ENCODE assay signal across 1 cellular context in genomic region chrX:23884427-23885024, GRCh38.
A peak's percentile ranks its signal among the peaks of the same experiment; 100 is the strongest.
TF ChIP-seq lines count a peak whose summit lies in the region.

No MANE protein-coding gene starts in this region.

TF ChIP-seq in K562, 482 proteins besides CTCF, POLR2A, EP300 and RAD21 (continued from another document and continues in another):
- TF ChIP-seq ZBTB33 (CRISPR knock-in tag; IDR thresholded peaks at IDR 0.05), result no peak
- no peak for TF ChIP-seq HMGN3 (IDR thresholded peaks at IDR 0.05; ENCODE audit: borderline replicate concordance, extremely low read depth, insufficient read length, low read depth, low read length)
- no peak for TF ChIP-seq MYBL2 (IDR thresholded peaks at IDR 0.05; ENCODE audit: low read depth)
- no peak for TF ChIP-seq MYBL2 (CRISPR knock-in tag; IDR thresholded peaks at IDR 0.05; ENCODE audit: borderline replicate concordance)
- no peak for TF ChIP-seq ZNF124 (CRISPR knock-in tag; IDR thresholded peaks at IDR 0.05)
- TF ChIP-seq SP1 (CRISPR knock-in tag; IDR thresholded peaks at IDR 0.05), result no peak
- no peak for TF ChIP-seq BRF2 (IDR thresholded peaks at IDR 0.05; ENCODE audit: borderline replicate concordance, insufficient read depth, insufficient read length)
- TF ChIP-seq ZNF165 (CRISPR knock-in tag; IDR thresholded peaks at IDR 0.05; ENCODE audit: borderline replicate concordance), result no peak
- peak; percentile 70 for TF ChIP-seq ESRRA (IDR thresholded peaks at IDR 0.05; ENCODE audit: borderline replicate concordance, low read depth)
- TF ChIP-seq RBM17 (IDR thresholded peaks at IDR 0.05; ENCODE audit: borderline replicate concordance, low read depth, low read length), result no peak
- TF ChIP-seq NFXL1 (CRISPR knock-in tag; IDR thresholded peaks at IDR 0.05), result no peak
- no peak for TF ChIP-seq MYC (IDR thresholded peaks at IDR 0.05; ENCODE audit: low read depth, low read length)
- no peak for TF ChIP-seq MYC (CRISPR knock-in tag; IDR thresholded peaks at IDR 0.05; ENCODE audit: borderline replicate concordance, low read depth)
- no peak for TF ChIP-seq STAT6 (CRISPR knock-in tag; IDR thresholded peaks at IDR 0.05)
- TF ChIP-seq ZNF79 (CRISPR knock-in tag; IDR thresholded peaks at IDR 0.05; ENCODE audit: low read depth), result no peak
- no peak for TF ChIP-seq ZNF24 (IDR thresholded peaks at IDR 0.05)
- no peak for TF ChIP-seq MIER1 (IDR thresholded peaks at IDR 0.05; ENCODE audit: low read depth)
- TF ChIP-seq NFE2 (IDR thresholded peaks at IDR 0.05; ENCODE audit: low read depth), result peak; percentile 92
- peak in 1 of 3 experiments; percentile 49; a peak in 2 of 6 replicates for TF ChIP-seq ZBTB11 (CRISPR knock-in tag; IDR thresholded peaks at IDR 0.05)
- no peak for TF ChIP-seq BDP1 (IDR thresholded peaks at IDR 0.05; ENCODE audit: insufficient read depth, insufficient read length)
- TF ChIP-seq HSF4 (CRISPR knock-in tag; IDR thresholded peaks at IDR 0.05; ENCODE audit: borderline replicate concordance), result no peak
- TF ChIP-seq ZNF408 (CRISPR knock-in tag; IDR thresholded peaks at IDR 0.05; ENCODE audit: low read depth), result no peak
- TF ChIP-seq HNRNPK (IDR thresholded peaks at IDR 0.05; ENCODE audit: low read depth, low read length, poor library complexity, severe bottlenecking), result no peak
- no peak for TF ChIP-seq ELK3 (CRISPR knock-in tag; IDR thresholded peaks at IDR 0.05)
- peak; percentile 83 for TF ChIP-seq MAFF (IDR thresholded peaks at IDR 0.05; ENCODE audit: low read length)
- no peak for TF ChIP-seq SMARCB1 (IDR thresholded peaks at IDR 0.05; ENCODE audit: insufficient read length, low read depth)
- TF ChIP-seq ZBTB17 (CRISPR knock-in tag; IDR thresholded peaks at IDR 0.05), result no peak
- no peak for TF ChIP-seq TCFL5 (CRISPR knock-in tag; conservative IDR thresholded peaks at IDR 0.05)
- no peak for TF ChIP-seq SIN3A (IDR thresholded peaks at IDR 0.05; ENCODE audit: borderline replicate concordance in 2 of 2, control insufficient read depth in 1 of 2, low read depth in 2 of 2, low read length in 2 of 2)
- TF ChIP-seq ZNF197 (CRISPR knock-in tag; IDR thresholded peaks at IDR 0.05; ENCODE audit: low read depth), result no peak
- no peak for TF ChIP-seq TEAD2 (tag; IDR thresholded peaks at IDR 0.05)
- no peak for TF ChIP-seq ZNF263 (CRISPR knock-in tag; IDR thresholded peaks at IDR 0.05; ENCODE audit: borderline replicate concordance)
- TF ChIP-seq ASH1L (IDR thresholded peaks at IDR 0.05; ENCODE audit: borderline replicate concordance, low read depth, partially characterized antibody), result no peak
- TF ChIP-seq PHB2 (IDR thresholded peaks at IDR 0.05; ENCODE audit: low read depth), result no peak
- TF ChIP-seq CREB3L1 (IDR thresholded peaks at IDR 0.05; ENCODE audit: borderline replicate concordance, low read depth), result no peak
- TF ChIP-seq ZNF609 (CRISPR knock-in tag; IDR thresholded peaks at IDR 0.05; ENCODE audit: borderline replicate concordance), result no peak
- no peak for TF ChIP-seq MBD2 (IDR thresholded peaks at IDR 0.05; ENCODE audit: borderline replicate concordance, low read depth)
- TF ChIP-seq SPI1 (IDR thresholded peaks at IDR 0.05; ENCODE audit: borderline replicate concordance, low read depth, low read length), result peak; percentile 95
- TF ChIP-seq ZNF311 (CRISPR knock-in tag; IDR thresholded peaks at IDR 0.05), result no peak
- TF ChIP-seq HDAC3 (IDR thresholded peaks at IDR 0.05; ENCODE audit: borderline replicate concordance, partially characterized antibody), result no peak
- TF ChIP-seq ZNF395 (CRISPR knock-in tag; IDR thresholded peaks at IDR 0.05), result no peak; the same call in 1 of the 2 replicates
- TF ChIP-seq RBM39 (optimal IDR thresholded peaks at IDR 0.05; ENCODE audit: low read depth, low read length), result no peak
- peak; percentile 56; the same call in 1 of the 2 replicates for TF ChIP-seq JUND (IDR thresholded peaks at IDR 0.05; ENCODE audit: borderline replicate concordance, low read depth, low read length)
- TF ChIP-seq JUND (tag; IDR thresholded peaks at IDR 0.05; ENCODE audit: borderline replicate concordance, low read depth, low read length), result no peak; the same call in 2 of the 3 replicates
- TF ChIP-seq ZNF507 (tag; conservative IDR thresholded peaks at IDR 0.05), result no peak
- TF ChIP-seq YBX1 (IDR thresholded peaks at IDR 0.05), result no peak
- peak; percentile 61; the same call in 1 of the 2 replicates for TF ChIP-seq POLR2H (tag; IDR thresholded peaks at IDR 0.05; ENCODE audit: low read depth)
- no peak for TF ChIP-seq KLF6 (CRISPR knock-in tag; IDR thresholded peaks at IDR 0.05; ENCODE audit: borderline replicate concordance)
- peak; percentile 57; the same call in 1 of the 2 replicates for TF ChIP-seq ZNF175 (CRISPR knock-in tag; IDR thresholded peaks at IDR 0.05; ENCODE audit: low read depth)
